Comparison of ENCODE assay signal across 8 cellular contexts in the genomic region with DNA sequence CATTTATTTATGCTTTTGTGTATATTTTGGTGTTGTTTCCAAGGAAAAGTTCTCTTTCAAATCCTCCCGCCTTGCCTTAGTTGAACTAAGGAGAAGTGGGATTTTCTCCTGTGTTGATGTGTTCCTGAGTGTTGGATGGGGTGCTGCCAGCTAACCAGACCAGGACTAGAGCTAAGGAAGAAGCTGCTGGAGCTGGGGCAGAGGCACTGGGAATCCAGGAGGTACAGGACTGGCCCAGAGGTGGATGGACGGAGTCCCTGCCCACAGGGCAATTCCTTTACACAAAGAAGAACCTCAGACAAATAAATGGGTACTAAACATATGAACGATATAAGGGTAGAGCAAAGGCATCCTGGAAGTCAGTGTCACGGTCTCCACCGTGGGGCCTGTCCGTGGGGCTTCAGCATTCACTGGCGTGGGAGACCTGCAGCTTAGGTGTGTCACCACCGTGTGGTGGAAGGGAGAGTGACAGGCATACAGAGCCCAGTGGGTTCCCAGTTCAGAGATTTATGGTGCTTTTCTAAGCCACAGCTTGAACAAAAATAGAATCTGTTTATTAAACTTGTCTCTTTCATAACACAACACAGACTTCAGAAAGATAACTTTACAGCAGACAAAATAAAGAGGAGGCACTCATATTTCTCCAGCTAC.
DNase-seq lines count a peak whose midpoint lies in the region; ATAC-seq and TF ChIP-seq lines count a peak whose summit lies in the region.

No MANE protein-coding gene starts in this region.

- ATAC-seq in heart left ventricle (peak; percentile 56 to 93 (median 89)), HG02981 (IDR thresholded peaks at IDR 0.05; ENCODE audit: unreplicated experiment) (no peak), HG03095 (IDR thresholded peaks at IDR 0.05; ENCODE audit: unreplicated experiment) (no peak)

- no peak overlapping the region for H3K4me3 Mint-ChIP-seq in activated naive CD4-positive, alpha-beta T cell treated with anti-CD3 and anti-CD28 coated beads for 36 hours

- H3K9me3 ChIP-seq in heart left ventricle, result no peaks in the 10 kb centered on the region

- TF ChIP-seq CTCF in GM12873 (IDR thresholded peaks at IDR 0.05; ENCODE audit: insufficient read depth, low read depth, low read length, missing control alignments), result peak; percentile 84
- peak; percentile 53 to 86 (median 79) for TF ChIP-seq CTCF in heart left ventricle (IDR thresholded peaks at IDR 0.05)
- peak; percentile 73 for TF ChIP-seq CTCF in retinal pigment epithelial cell (conservative IDR thresholded peaks at IDR 0.05; ENCODE audit: low read depth, low read length)

- 31 to 48% (median 37%) methylated on average over 8 of the region's 8 CpGs for WGBS in heart left ventricle, 4 donors

- intact Hi-C loops in activated naive CD4-positive, alpha-beta T cell treated with anti-CD3 and anti-CD28 coated beads for 36 hours (cut with micrococcal nuclease), result loop anchor here (1.0 to 10.0 kb wide), 4 partner anchors 177 to 301 kb away; no protein-coding TSS in a partner anchor
- intact Hi-C loops in heart left ventricle (cut with DNase I), result loop anchor here (2.0 to 10.0 kb wide), 11 partner anchors 50 to 300 kb away; no protein-coding TSS in a partner anchor

- no peak overlapping the region for H3K27ac Mint-ChIP-seq in activated naive CD4-positive, alpha-beta T cell treated with anti-CD3 and anti-CD28 coated beads for 36 hours

- H3K4me3 ChIP-seq in heart left ventricle (no peak overlapping the region), retinal pigment epithelial cell (ENCODE audit: low read length) (no peak overlapping the region)

- H3K36me3 Mint-ChIP-seq in activated naive CD4-positive, alpha-beta T cell treated with anti-CD3 and anti-CD28 coated beads for 36 hours (ENCODE audit: low read depth), result no peaks in the 10 kb centered on the region

- DNase-seq in NCI-H1694 (lab: John Stamatoyannopoulos, UW) (peak; percentile 23), heart left ventricle (peak; percentile 29 to 66 (median 48)), retinal pigment epithelial cell (ENCODE audit: low read depth) (no peak), RKO (ENCODE audit: low spot score) (no peak)
- peak; percentile 70 for DNase-seq in activated naive CD4-positive, alpha-beta T cell treated with anti-CD3 and anti-CD28 coated beads for 36 hours

- peaks cover 0 to 14% (median 3%) of the 10 kb centered on the region in 12 donors for H3K4me1 ChIP-seq in heart left ventricle

- no peak for TF ChIP-seq POLR2A in heart left ventricle (IDR thresholded peaks at IDR 0.05)

- no peaks in the 10 kb centered on the region for H3K27me3 ChIP-seq in heart left ventricle

- no peaks in the 10 kb centered on the region for H3K27me3 Mint-ChIP-seq in activated naive CD4-positive, alpha-beta T cell treated with anti-CD3 and anti-CD28 coated beads for 36 hours (ENCODE audit: low read depth)

- no peaks in the 10 kb centered on the region for H3K36me3 ChIP-seq in heart left ventricle

- peaks cover 35% of the 10 kb centered on the region for H3K4me1 Mint-ChIP-seq in activated naive CD4-positive, alpha-beta T cell treated with anti-CD3 and anti-CD28 coated beads for 36 hours (ENCODE audit: low read depth)

- no peaks in the 10 kb centered on the region for H3K9me3 Mint-ChIP-seq in activated naive CD4-positive, alpha-beta T cell treated with anti-CD3 and anti-CD28 coated beads for 36 hours

- CTCF ChIA-PET in activated naive CD4-positive, alpha-beta T cell treated with anti-CD3 and anti-CD28 coated beads for 36 hours (lab: Charles Lee), result interaction anchor here (0.6 to 2.3 kb wide), 14 partner anchors 9 to 336 kb away, joined by 3 to 14 read pairs (median 3); no protein-coding TSS in a partner anchor

- H3K27ac ChIP-seq in heart left ventricle, result peak overlapping the region in 3 of 12 donors; percentile 17 to 44 (median 36)

Comparison
In these comparisons a context has a peak if more than half of its experiments do, and no peak if none do; other contexts are left out.
1. DNase-seq: peak in NCI-H1694 (single experiment), activated naive CD4-positive, alpha-beta T cell treated with anti-CD3 and anti-CD28 coated beads for 36 hours (single experiment) and heart left ventricle (5 of 5); none in retinal pigment epithelial cell (single experiment) and RKO (single experiment).
2. ATAC-seq: peak in heart left ventricle (4 of 4); none in HG02981 (single experiment) and HG03095 (single experiment).
3. Peak in every context shown above with its lines, with median percentiles within 50 percentile points of each other: CTCF ChIP-seq.